In genomic region chr5:134226441-134227192, GRCh38 we compare ENCODE assay signal across 8 cellular contexts. TPM values are rescaled to one million over a fixed set of nuclear protein-coding genes. Genes with fewer than 3 reads are reported as not detected.
DNase-seq lines count a peak whose midpoint lies in the region; ATAC-seq and TF ChIP-seq lines count a peak whose summit lies in the region.

No MANE protein-coding gene starts in this region.

- H3K27me3 ChIP-seq in MG63 (no peaks in the 10 kb centered on the region), left ventricle myocardium inferior (ENCODE audit: low read depth) (no peaks in the 10 kb centered on the region), gastrocnemius medialis (no peaks in the 10 kb centered on the region)

- peak overlapping the region; percentile 99 for H3K27ac Mint-ChIP-seq in activated naive CD4-positive, alpha-beta T cell treated with anti-CD3 and anti-CD28 coated beads, Interleukin-2, amount 10 ng/mL, durations not matched to agents 7 days and 5 days

- ATAC-seq in GM21390 (IDR thresholded peaks at IDR 0.05; ENCODE audit: unreplicated experiment) (peak; percentile 16), gastrocnemius medialis (peak; percentile 24 to 32)

- H3K4me1 ChIP-seq in left ventricle myocardium inferior (peaks cover 69% of the 10 kb centered on the region), gastrocnemius medialis (peaks cover 36 to 46% of the 10 kb centered on the region in 2 donors)

- DNase-seq in COLO668 (lab: John Stamatoyannopoulos, UW; ENCODE audit: unreplicated experiment) (peak; percentile 84), MG63 (no peak), left ventricle myocardium inferior (no peak), gastrocnemius medialis (peak in 1 of 2 donors; percentile 41), CD1c-positive myeloid dendritic cell (ENCODE audit: extremely low spot score) (no peak)
- DNase-seq in activated naive CD4-positive, alpha-beta T cell treated with anti-CD3 and anti-CD28 coated beads, Interleukin-2, amount 10 ng/mL, durations not matched to agents 7 days and 5 days, result no peak
- no peak for DNase-seq in stimulated activated CD4-positive, alpha-beta T cell treated with anti-CD3 and anti-CD28 coated beads, Interleukin-1b, Interleukin-23, amount 100 ng/mL, for 48 hours

- H3K36me3 Mint-ChIP-seq in activated naive CD4-positive, alpha-beta T cell treated with anti-CD3 and anti-CD28 coated beads, Interleukin-2, amount 10 ng/mL, durations not matched to agents 7 days and 5 days, result peaks cover 27% of the 10 kb centered on the region

- intact Hi-C loops in left ventricle myocardium inferior (cut with micrococcal nuclease), result no loop called here
- intact Hi-C loops in gastrocnemius medialis (cut with DNase I; ENCODE audit: low total_unique reads), result loop anchor here (2.0 to 5.0 kb wide), 3 partner anchors 14 to 421 kb away; partner anchors contain the start of genes SEC24A and VDAC1

- H3K9me3 Mint-ChIP-seq in activated naive CD4-positive, alpha-beta T cell treated with anti-CD3 and anti-CD28 coated beads, Interleukin-2, amount 10 ng/mL, durations not matched to agents 7 days and 5 days, result no peaks in the 10 kb centered on the region

- H3K9me3 ChIP-seq in MG63, result no peaks in the 10 kb centered on the region
- no peaks in the 10 kb centered on the region for H3K9me3 ChIP-seq in left ventricle myocardium inferior (replicated peaks)
- H3K9me3 ChIP-seq in gastrocnemius medialis, result no peaks in the 10 kb centered on the region

- TF ChIP-seq POLR2A in gastrocnemius medialis (IDR thresholded peaks at IDR 0.05), result peak in 1 of 2 donors; percentile 15

- in situ Hi-C loops in gastrocnemius medialis (cut with MboI; ENCODE audit: low sequenced_read_pairs in 4 of 4), result no loop called here

- H3K36me3 ChIP-seq in MG63 (peaks cover 38% of the 10 kb centered on the region), left ventricle myocardium inferior (no peaks in the 10 kb centered on the region), gastrocnemius medialis (no peaks in the 10 kb centered on the region)

- H3K4me3 Mint-ChIP-seq in activated naive CD4-positive, alpha-beta T cell treated with anti-CD3 and anti-CD28 coated beads, Interleukin-2, amount 10 ng/mL, durations not matched to agents 7 days and 5 days, result peak overlapping the region; percentile 95

- peaks cover 39% of the 10 kb centered on the region for H3K4me1 Mint-ChIP-seq in activated naive CD4-positive, alpha-beta T cell treated with anti-CD3 and anti-CD28 coated beads, Interleukin-2, amount 10 ng/mL, durations not matched to agents 7 days and 5 days

- H3K27ac ChIP-seq in left ventricle myocardium inferior (replicated peaks) (peak overlapping the region; percentile 97), gastrocnemius medialis (peak overlapping the region; percentile 95 to 100 (median 99))

- TF ChIP-seq CTCF in left ventricle myocardium inferior (IDR thresholded peaks at IDR 0.05; ENCODE audit: borderline replicate concordance) (no peak), gastrocnemius medialis (IDR thresholded peaks at IDR 0.05 in 4 of 5, conservative IDR thresholded peaks at IDR 0.05 in 1 of 5) (no peak)

- CTCF ChIA-PET in activated naive CD4-positive, alpha-beta T cell treated with anti-CD3 and anti-CD28 coated beads, Interleukin-2, amount 10 ng/mL, durations not matched to agents 7 days and 5 days (lab: Charles Lee), result interaction anchor here (1.1 to 2.1 kb wide), 4 partner anchors 40 to 361 kb away, joined by 3 to 7 read pairs (median 5); no protein-coding TSS in a partner anchor

- peak overlapping the region; percentile 96 for H3K4me3 ChIP-seq in MG63
- peak overlapping the region; percentile 89 for H3K4me3 ChIP-seq in left ventricle myocardium inferior
- peak overlapping the region; percentile 67 to 93 (median 86) for H3K4me3 ChIP-seq in gastrocnemius medialis

- H3K27me3 Mint-ChIP-seq in activated naive CD4-positive, alpha-beta T cell treated with anti-CD3 and anti-CD28 coated beads, Interleukin-2, amount 10 ng/mL, durations not matched to agents 7 days and 5 days, result peaks cover 5% of the 10 kb centered on the region

RNA-seq across cellular contexts. Expression of gene PPP2CA, which starts 0.7 kb away (rescaled TPM):
- total RNA-seq in MG63 (2014; rRNA removed; shearing (Covaris generic); ENCODE audit: low replicate concordance), result 435 and 554 TPM in 2 replicates
- 163 TPM for total RNA-seq in left ventricle myocardium inferior
- total RNA-seq in gastrocnemius medialis, result 100 to 1,000 TPM in 3 of 4 donors, 10 to 100 TPM in 1; 90.2 to 179 (median 155) TPM

RNA-seq across cellular contexts. Expression of gene SKP1, which starts 49.9 kb away (rescaled TPM):
- 939 and 1,191 TPM in 2 replicates for total RNA-seq in MG63 (2014; rRNA removed; shearing (Covaris generic); ENCODE audit: low replicate concordance)
- total RNA-seq in left ventricle myocardium inferior (506 TPM), gastrocnemius medialis (100 to 1,000 TPM; 318 to 499 (median 476) TPM)
